In the genomic region with DNA sequence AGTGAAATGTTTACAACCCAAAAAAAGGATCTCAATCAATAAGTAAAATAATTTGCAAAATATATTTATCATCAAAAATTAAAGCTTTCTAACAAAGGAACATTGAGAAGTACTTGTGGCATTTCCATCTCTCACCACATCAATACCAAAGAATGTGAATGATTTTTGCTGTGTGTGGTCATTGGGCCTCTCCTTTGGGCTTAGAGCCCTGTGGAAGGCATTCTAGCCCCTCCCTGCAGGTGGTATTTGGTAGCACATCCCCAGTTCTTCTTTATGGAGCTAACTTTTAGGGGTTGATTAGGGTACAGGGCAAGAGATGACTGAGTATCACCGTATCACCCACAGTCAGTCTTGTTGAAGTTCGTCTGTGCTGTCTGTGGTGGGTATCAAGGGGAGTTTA, we compare ENCODE assay signal across 19 cellular contexts.
DNase-seq lines count a peak whose midpoint lies in the region; ATAC-seq, FAIRE-seq and TF ChIP-seq lines count a peak whose summit lies in the region.
"Had no signal": no experiment of that assay in that cellular context is flagged by ENCODE, and none has a peak within 500 bp of the region (broad histone marks: within the 10 kb centered on the region; RNA-seq: fewer than 3 reads in every experiment).

No MANE protein-coding gene starts in this region.

- DNase-seq in GM12865 (ENCODE audit: low read depth) (no peak), GM12878 (ENCODE audit: low read depth, low spot score) (no peak), retinal pigment epithelial cell (ENCODE audit: low read depth) (no peak), ureter (ENCODE audit: low spot score) (no peak)
- DNase-seq: activated CD4-positive, alpha-beta memory T cell treated with anti-CD3 and anti-CD28 coated beads, Interleukin-2, amount 10 ng/mL, durations not matched to agents 7 days and 5 days; amygdala; cerebellar nuclear complex; DMS153; left colon; NCI-H2029 treated with DMSO at 0.1 percent for 48 hours; NCI-H526 treated with DMSO at 0.1 percent for 48 hours; PC-9; stimulated activated CD4-positive, alpha-beta T cell treated with anti-CD3 and anti-CD28 coated beads, Interleukin-4, amount 100 ng/mL, for 4 hours had no signal

- no TSS peak for BruUV-seq in GM12878 (replicated peaks; lab: Mats Ljungman, UMichigan)

- no peak overlapping the region for H3K4me2 ChIP-seq in GM12878 (ENCODE audit: control insufficient read depth, insufficient read depth)
- H3K4me2 ChIP-seq: PC-9 had no signal

- H3K4me3 ChIP-seq in GM12865 (ENCODE audit: low read depth, low read length): no peak overlapping the region
- H3K4me3 ChIP-seq in GM12878: no peak overlapping the region
- no peak overlapping the region for H3K4me3 ChIP-seq in retinal pigment epithelial cell (ENCODE audit: low read length)
- H3K4me3 ChIP-seq: PC-9, thoracic aorta had no signal

- H2AFZ ChIP-seq in GM12878 (ENCODE audit: control insufficient read depth, low read depth, low read length): no peak overlapping the region
- H2AFZ ChIP-seq: PC-9 had no signal

- no peak overlapping the region for H3K27ac ChIP-seq in GM12878 (ENCODE audit: control insufficient read depth, insufficient read depth)
- H3K27ac ChIP-seq: PC-9, thoracic aorta, VCaP had no signal

- POLR2A ChIA-PET in GM12878 (lab: Charles Lee): no interaction called here

- no peaks in the 10 kb centered on the region for H4K20me1 ChIP-seq in GM12878 (ENCODE audit: control insufficient read depth, insufficient read depth)

- H3K9me3 ChIP-seq in GM12878 (replicated peaks; ENCODE audit: control insufficient read depth, insufficient read depth, low read length): no peaks in the 10 kb centered on the region
- H3K9me3 ChIP-seq: thoracic aorta had no signal

- H3K36me3 ChIP-seq in GM12878 (ENCODE audit: control insufficient read depth in 2 of 2, insufficient read depth in 2 of 2, low read length in 1 of 2): no peaks in the 10 kb centered on the region
- H3K36me3 ChIP-seq: thoracic aorta had no signal

- H3K27me3 ChIP-seq in GM12878 (replicated peaks in 1 of 2; ENCODE audit: control insufficient read depth in 2 of 2, insufficient read depth in 2 of 2, low read length in 1 of 2): peaks cover 1 to 5% of the 10 kb centered on the region in 2 experiments; a peak in 1 of 4 replicates

- no peak for TF ChIP-seq POLR2A in GM12878 (IDR thresholded peaks at IDR 0.05; ENCODE audit: low read depth, low read length)

- no peaks in the 10 kb centered on the region for H3K79me2 ChIP-seq in GM12878 (ENCODE audit: control insufficient read depth, insufficient read depth, low read length)

- in situ Hi-C loops in GM12878 (cut with MboI): loop anchor here (5.0 to 25.0 kb wide), 4 partner anchors 288 to 1005 kb away; a partner anchor contains a TSS

- TF ChIP-seq RAD21 in GM12878 (IDR thresholded peaks at IDR 0.05; ENCODE audit: insufficient read depth, low read depth, low read length): no peak

- TF ChIP-seq EP300 in GM12878 (IDR thresholded peaks at IDR 0.05; ENCODE audit: borderline replicate concordance in 1 of 2, control insufficient read depth in 1 of 2, low read depth in 2 of 2, low read length in 2 of 2): no peak

- ATAC-seq in HG03159 (IDR thresholded peaks at IDR 0.05; ENCODE audit: unreplicated experiment): peak; percentile 51
- ATAC-seq in GM12878: peak; percentile 68
- no peak for ATAC-seq in HG02763 (IDR thresholded peaks at IDR 0.05; ENCODE audit: unreplicated experiment)
- ATAC-seq in GM21529 (IDR thresholded peaks at IDR 0.05; ENCODE audit: unreplicated experiment): no peak
- ATAC-seq: activated T-helper 17 cell treated with anti-CD3 and anti-CD28 coated beads, Interleukin-2, amount 50 U/mL, for 72 hours; left colon had no signal

- SMC1A ChIA-PET in GM12878 (lab: Charles Lee; ENCODE audit: uncharacterized antibody, unreplicated experiment): interaction anchor here (0.7 to 22.0 kb wide), 6 partner anchors 12 to 282 kb away, joined by 3 to 663 read pairs (median 4); no protein-coding TSS in a partner anchor

- CTCF ChIA-PET in GM12878 (lab: Yijun Ruan, JAX): interaction anchor here (0.9 to 9.1 kb wide), 5 partner anchors 10 to 283 kb away, joined by 3 to 123 read pairs (median 53); no protein-coding TSS in a partner anchor

- FAIRE-seq in GM12878 (lab: Jason Lieb, UNC): no peak

- RAD21 ChIA-PET in GM12878 (lab: Charles Lee; ENCODE audit: unreplicated experiment): interaction anchor here (19.6 kb wide), 1 partner anchor 209 kb away, joined by 519 read pairs; no protein-coding TSS in a partner anchor

- TF ChIP-seq CTCF in GM12865 (IDR thresholded peaks at IDR 0.05; ENCODE audit: insufficient read depth, low read depth, low read length, missing control alignments) (peak; percentile 11), GM12878 (IDR thresholded peaks at IDR 0.05 in 2 of 3, conservative IDR thresholded peaks at IDR 0.05 in 1 of 3; ENCODE audit: control insufficient read depth in 2 of 3, extremely low read depth in 1 of 3, insufficient read depth in 1 of 3, low read depth in 3 of 3, low read length in 3 of 3) (peak in 1 of 3 experiments; percentile 34; a peak in 2 of 6 replicates), retinal pigment epithelial cell (conservative IDR thresholded peaks at IDR 0.05; ENCODE audit: low read depth, low read length) (peak; percentile 20)

- intact Hi-C loops in GM12878 (cut with micrococcal nuclease; ENCODE audit: unreplicated experiment): loop anchor here (5.0 to 10.0 kb wide), 3 partner anchors 425 to 523 kb away; no protein-coding TSS in a partner anchor

- no peak overlapping the region for H3K9ac ChIP-seq in GM12878 (ENCODE audit: control insufficient read depth, insufficient read depth, low read length)

- whole genome bisulfite sequencing in GM12878 (ENCODE audit: insufficient coverage, insufficient replicate concordance, low lambda C conversion rate, missing lambda C conversion rate): 3% methylated on average over 2 of the region's 2 CpGs

- no peaks in the 10 kb centered on the region; the same call in 1 of the 2 replicates for H3K4me1 ChIP-seq in GM12878 (ENCODE audit: control insufficient read depth, insufficient read depth, low read length)

TF ChIP-seq in GM12878, 131 proteins besides CTCF, POLR2A, EP300 and RAD21:
- no peak for TF ChIP-seq STAT3 (IDR thresholded peaks at IDR 0.05; ENCODE audit: low read depth, low read length)
- no peak for TF ChIP-seq SREBF1 (IDR thresholded peaks at IDR 0.05; ENCODE audit: low read length)
- no peak for TF ChIP-seq DPF2 (IDR thresholded peaks at IDR 0.05)
- TF ChIP-seq MEF2A (IDR thresholded peaks at IDR 0.05; ENCODE audit: insufficient read depth, low read depth, low read length): no peak
- TF ChIP-seq CBFB (IDR thresholded peaks at IDR 0.05; ENCODE audit: low read depth): no peak
- TF ChIP-seq, protein P1, sequence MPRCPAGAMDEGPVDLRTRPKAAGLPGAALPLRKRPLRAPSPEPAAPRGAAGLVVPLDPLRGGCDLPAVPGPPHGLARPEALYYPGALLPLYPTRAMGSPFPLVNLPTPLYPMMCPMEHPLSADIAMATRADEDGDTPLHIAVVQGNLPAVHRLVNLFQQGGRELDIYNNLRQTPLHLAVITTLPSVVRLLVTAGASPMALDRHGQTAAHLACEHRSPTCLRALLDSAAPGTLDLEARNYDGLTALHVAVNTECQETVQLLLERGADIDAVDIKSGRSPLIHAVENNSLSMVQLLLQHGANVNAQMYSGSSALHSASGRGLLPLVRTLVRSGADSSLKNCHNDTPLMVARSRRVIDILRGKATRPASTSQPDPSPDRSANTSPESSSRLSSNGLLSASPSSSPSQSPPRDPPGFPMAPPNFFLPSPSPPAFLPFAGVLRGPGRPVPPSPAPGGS (IDR thresholded peaks at IDR 0.05; ENCODE audit: borderline replicate concordance, insufficient read depth, low read depth, low read length, poor library complexity, severe bottlenecking): no peak

Comparison
In these comparisons a context has a peak if more than half of its experiments do, and no peak if none do; other contexts are left out.
1. ATAC-seq: peak in HG03159 (single experiment) and GM12878 (single experiment); none in HG02763 (single experiment) and GM21529 (single experiment).